Comparison of ENCODE assay signal across 1 cellular context in the genomic region with DNA sequence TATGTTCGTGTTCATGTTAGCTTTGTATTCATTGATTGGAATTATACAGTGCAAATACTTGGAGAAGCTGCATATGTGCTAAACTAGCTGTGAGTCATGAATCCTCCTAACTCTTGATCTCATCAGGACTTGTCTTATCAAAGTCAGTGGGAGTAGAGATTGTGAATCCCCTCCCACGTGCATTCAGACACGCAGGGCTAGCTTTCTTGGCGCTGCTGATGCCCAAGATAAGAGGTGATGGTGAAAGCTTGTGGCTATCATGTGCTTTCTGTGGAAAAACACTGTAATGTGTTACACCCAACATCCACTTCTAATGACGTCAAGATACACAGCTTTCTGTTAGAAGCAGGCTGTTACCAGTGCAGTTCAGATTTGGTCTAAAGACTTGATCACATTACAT.
A peak's percentile ranks its signal among the peaks of the same experiment; 100 is the strongest.
TF ChIP-seq lines count a peak whose summit lies in the region.

No MANE protein-coding gene starts in this region.

TF ChIP-seq in HEK293, 187 proteins besides CTCF, POLR2A, EP300 and RAD21 (continued from another document):
- TF ChIP-seq ATF2 (tag by site-specific recombination; IDR thresholded peaks at IDR 0.05; ENCODE audit: low read depth) = peak; percentile 80; the same call in 1 of the 2 replicates
- no peak for TF ChIP-seq ZNF488 (tag by site-specific recombination; IDR thresholded peaks at IDR 0.05)
- peak; percentile 95 for TF ChIP-seq ZFHX2 (tag by site-specific recombination; conservative IDR thresholded peaks at IDR 0.05)
- no peak for TF ChIP-seq ZNF132 (tag by site-specific recombination; IDR thresholded peaks at IDR 0.05; ENCODE audit: borderline replicate concordance)
- TF ChIP-seq SP3 (tag by site-specific recombination; IDR thresholded peaks at IDR 0.05) = 0 out of 2 replicates have a peak, but pooled peaks have one; percentile 24
- TF ChIP-seq, protein P1, sequence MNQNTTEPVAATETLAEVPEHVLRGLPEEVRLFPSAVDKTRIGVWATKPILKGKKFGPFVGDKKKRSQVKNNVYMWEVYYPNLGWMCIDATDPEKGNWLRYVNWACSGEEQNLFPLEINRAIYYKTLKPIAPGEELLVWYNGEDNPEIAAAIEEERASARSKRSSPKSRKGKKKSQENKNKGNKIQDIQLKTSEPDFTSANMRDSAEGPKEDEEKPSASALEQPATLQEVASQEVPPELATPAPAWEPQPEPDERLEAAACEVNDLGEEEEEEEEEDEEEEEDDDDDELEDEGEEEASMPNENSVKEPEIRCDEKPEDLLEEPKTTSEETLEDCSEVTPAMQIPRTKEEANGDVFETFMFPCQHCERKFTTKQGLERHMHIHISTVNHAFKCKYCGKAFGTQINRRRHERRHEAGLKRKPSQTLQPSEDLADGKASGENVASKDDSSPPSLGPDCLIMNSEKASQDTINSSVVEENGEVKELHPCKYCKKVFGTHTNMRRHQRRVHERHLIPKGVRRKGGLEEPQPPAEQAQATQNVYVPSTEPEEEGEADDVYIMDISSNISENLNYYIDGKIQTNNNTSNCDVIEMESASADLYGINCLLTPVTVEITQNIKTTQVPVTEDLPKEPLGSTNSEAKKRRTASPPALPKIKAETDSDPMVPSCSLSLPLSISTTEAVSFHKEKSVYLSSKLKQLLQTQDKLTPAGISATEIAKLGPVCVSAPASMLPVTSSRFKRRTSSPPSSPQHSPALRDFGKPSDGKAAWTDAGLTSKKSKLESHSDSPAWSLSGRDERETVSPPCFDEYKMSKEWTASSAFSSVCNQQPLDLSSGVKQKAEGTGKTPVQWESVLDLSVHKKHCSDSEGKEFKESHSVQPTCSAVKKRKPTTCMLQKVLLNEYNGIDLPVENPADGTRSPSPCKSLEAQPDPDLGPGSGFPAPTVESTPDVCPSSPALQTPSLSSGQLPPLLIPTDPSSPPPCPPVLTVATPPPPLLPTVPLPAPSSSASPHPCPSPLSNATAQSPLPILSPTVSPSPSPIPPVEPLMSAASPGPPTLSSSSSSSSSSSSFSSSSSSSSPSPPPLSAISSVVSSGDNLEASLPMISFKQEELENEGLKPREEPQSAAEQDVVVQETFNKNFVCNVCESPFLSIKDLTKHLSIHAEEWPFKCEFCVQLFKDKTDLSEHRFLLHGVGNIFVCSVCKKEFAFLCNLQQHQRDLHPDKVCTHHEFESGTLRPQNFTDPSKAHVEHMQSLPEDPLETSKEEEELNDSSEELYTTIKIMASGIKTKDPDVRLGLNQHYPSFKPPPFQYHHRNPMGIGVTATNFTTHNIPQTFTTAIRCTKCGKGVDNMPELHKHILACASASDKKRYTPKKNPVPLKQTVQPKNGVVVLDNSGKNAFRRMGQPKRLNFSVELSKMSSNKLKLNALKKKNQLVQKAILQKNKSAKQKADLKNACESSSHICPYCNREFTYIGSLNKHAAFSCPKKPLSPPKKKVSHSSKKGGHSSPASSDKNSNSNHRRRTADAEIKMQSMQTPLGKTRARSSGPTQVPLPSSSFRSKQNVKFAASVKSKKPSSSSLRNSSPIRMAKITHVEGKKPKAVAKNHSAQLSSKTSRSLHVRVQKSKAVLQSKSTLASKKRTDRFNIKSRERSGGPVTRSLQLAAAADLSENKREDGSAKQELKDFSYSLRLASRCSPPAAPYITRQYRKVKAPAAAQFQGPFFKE (tag by site-specific recombination; IDR thresholded peaks at IDR 0.05; ENCODE audit: borderline replicate concordance) = no peak
